In genomic region chr3:190722181-190722905, GRCh38 we compare ENCODE assay signal across 26 cellular contexts.
"Had no signal": no experiment of that assay in that cellular context is flagged by ENCODE, and none has a peak within 500 bp of the region (broad histone marks: within the 10 kb centered on the region; RNA-seq: fewer than 3 reads in every experiment).

No MANE protein-coding gene starts in this region.

- H3K36me3 Mint-ChIP-seq: activated CD8-positive, alpha-beta memory T cell treated with anti-CD3 and anti-CD28 coated beads, Interleukin-2, amount 10 ng/mL, durations not matched to agents 7 days and 5 days; activated naive CD4-positive, alpha-beta T cell treated with anti-CD3 and anti-CD28 coated beads, Interleukin-2, amount 50 U/mL, for 24 hours; natural killer cell treated with Interleukin-12 subunit alpha and Interleukin-12 subunit beta and Interleukin-15 and Interleukin-18, amount 100 ng/mL, for 72 hours; stimulated activated naive B cell treated with anti-CD40 and anti-IgM and Interleukin-4, amounts not matched to agents 10 μg/mL and 1 μg/mL and 100 μg/mL, for 72 hours; T-cell had no signal

- ATAC-seq: activated CD4-positive, alpha-beta T cell treated with anti-CD3 and anti-CD28 coated beads for 36 hours; activated CD8-positive, alpha-beta memory T cell treated with anti-CD3 and anti-CD28 coated beads, Interleukin-2, amount 10 ng/mL, durations not matched to agents 7 days and 5 days; activated CD8-positive, alpha-beta T cell treated with anti-CD3 and anti-CD28 coated beads, Interleukin-2, amount 10 ng/mL, durations not matched to agents 7 days and 5 days; activated naive CD8-positive, alpha-beta T cell treated with anti-CD3 and anti-CD28 coated beads, Interleukin-2, amount 50 U/mL, for 24 hours; effector memory CD8-positive, alpha-beta T cell; left lung; natural killer cell treated with Interleukin-12 subunit alpha and Interleukin-12 subunit beta and Interleukin-15 and Interleukin-18, amount 100 ng/mL, for 72 hours; right lobe of liver; stimulated activated naive B cell treated with anti-CD40 and anti-IgM and Interleukin-4, amounts not matched to agents 10 μg/mL and 1 μg/mL and 100 μg/mL, for 72 hours; T-cell had no signal

- H3K4me3 ChIP-seq: colonic mucosa, left lung, lower lobe of right lung, right lobe of liver, stomach, thyroid gland, upper lobe of left lung, vagina had no signal

- H3K27ac Mint-ChIP-seq: activated CD4-positive, alpha-beta T cell treated with anti-CD3 and anti-CD28 coated beads for 36 hours; activated CD8-positive, alpha-beta memory T cell treated with anti-CD3 and anti-CD28 coated beads, Interleukin-2, amount 10 ng/mL, durations not matched to agents 7 days and 5 days; activated CD8-positive, alpha-beta T cell treated with anti-CD3 and anti-CD28 coated beads, Interleukin-2, amount 10 ng/mL, durations not matched to agents 7 days and 5 days; activated naive CD4-positive, alpha-beta T cell treated with anti-CD3 and anti-CD28 coated beads, Interleukin-2, amount 50 U/mL, for 24 hours; activated naive CD8-positive, alpha-beta T cell treated with anti-CD3 and anti-CD28 coated beads, Interleukin-2, amount 50 U/mL, for 24 hours; activated T-helper 2 cell treated with anti-CD3 and anti-CD28 coated beads, Interferon-gamma antibody, Interleukin-2, Interleukin-4, amounts not matched to agents 10 μg/mL and 5 μg/mL and 100 μg/mL, durations not matched to agents 14 hours and 24 hours and 36 hours; effector memory CD8-positive, alpha-beta T cell; natural killer cell treated with Interleukin-12 subunit alpha and Interleukin-12 subunit beta and Interleukin-15 and Interleukin-18, amount 100 ng/mL, for 72 hours; stimulated activated naive B cell treated with anti-CD40 and anti-IgM and Interleukin-4, amounts not matched to agents 10 μg/mL and 1 μg/mL and 100 μg/mL, for 72 hours; T-cell had no signal

- DNase-seq: activated CD4-positive, alpha-beta T cell treated with anti-CD3 and anti-CD28 coated beads for 36 hours; activated CD4-positive, CD25-positive, alpha-beta regulatory T cell; activated CD8-positive, alpha-beta memory T cell treated with anti-CD3 and anti-CD28 coated beads, Interleukin-2, amount 10 ng/mL, durations not matched to agents 7 days and 5 days; activated CD8-positive, alpha-beta T cell treated with anti-CD3 and anti-CD28 coated beads, Interleukin-2, amount 10 ng/mL, durations not matched to agents 7 days and 5 days; activated naive CD8-positive, alpha-beta T cell treated with anti-CD3 and anti-CD28 coated beads, Interleukin-2, amount 50 U/mL, for 24 hours; activated T-cell treated with anti-CD3 and anti-CD28 coated beads, Interleukin-2, amount 50 U/mL, for 48 hours; colonic mucosa; effector memory CD8-positive, alpha-beta T cell; erythroblast; left lung; lower lobe of right lung; mesendoderm; right lobe of liver; small intestine; stimulated activated CD4-positive, alpha-beta T cell treated with anti-CD3 and anti-CD28 coated beads, Interleukin-4, amount 100 ng/mL, for 4 hours; stimulated activated CD8-positive, alpha-beta memory T cell treated with anti-CD3 and anti-CD28 coated beads, Interleukin-4, amount 100 ng/mL, for 48 hours; stimulated activated naive B cell treated with anti-CD40 and anti-IgM and Interleukin-4, amounts not matched to agents 10 μg/mL and 1 μg/mL and 100 μg/mL, for 72 hours; stomach; T-cell; thyroid gland; upper lobe of left lung had no signal

- H3K27me3 Mint-ChIP-seq: activated CD8-positive, alpha-beta memory T cell treated with anti-CD3 and anti-CD28 coated beads, Interleukin-2, amount 10 ng/mL, durations not matched to agents 7 days and 5 days; activated naive CD8-positive, alpha-beta T cell treated with anti-CD3 and anti-CD28 coated beads, Interleukin-2, amount 50 U/mL, for 24 hours; central memory CD8-positive, alpha-beta T cell; effector memory CD8-positive, alpha-beta T cell; natural killer cell treated with Interleukin-12 subunit alpha and Interleukin-12 subunit beta and Interleukin-15 and Interleukin-18, amount 100 ng/mL, for 72 hours; stimulated activated naive B cell treated with anti-CD40 and anti-IgM and Interleukin-4, amounts not matched to agents 10 μg/mL and 1 μg/mL and 100 μg/mL, for 72 hours had no signal

- H3K27ac ChIP-seq: colonic mucosa, left lung, lower lobe of right lung, right lobe of liver, stomach, thyroid gland, upper lobe of left lung, vagina had no signal

- H3K36me3 ChIP-seq: colonic mucosa, left lung, lower lobe of right lung, right lobe of liver, stomach, thyroid gland, upper lobe of left lung, vagina had no signal

- H3K27me3 ChIP-seq: colonic mucosa, left lung, right lobe of liver, stomach, thyroid gland, upper lobe of left lung, vagina had no signal

- H3K4me1 Mint-ChIP-seq: activated CD4-positive, alpha-beta T cell treated with anti-CD3 and anti-CD28 coated beads for 36 hours; activated CD8-positive, alpha-beta memory T cell treated with anti-CD3 and anti-CD28 coated beads, Interleukin-2, amount 10 ng/mL, durations not matched to agents 7 days and 5 days; activated naive CD4-positive, alpha-beta T cell treated with anti-CD3 and anti-CD28 coated beads, Interleukin-2, amount 50 U/mL, for 24 hours; activated naive CD8-positive, alpha-beta T cell treated with anti-CD3 and anti-CD28 coated beads, Interleukin-2, amount 50 U/mL, for 24 hours; central memory CD8-positive, alpha-beta T cell; T-cell had no signal

- H3K4me3 Mint-ChIP-seq: activated CD4-positive, alpha-beta T cell treated with anti-CD3 and anti-CD28 coated beads for 36 hours; activated CD8-positive, alpha-beta memory T cell treated with anti-CD3 and anti-CD28 coated beads, Interleukin-2, amount 10 ng/mL, durations not matched to agents 7 days and 5 days; activated CD8-positive, alpha-beta T cell treated with anti-CD3 and anti-CD28 coated beads, Interleukin-2, amount 10 ng/mL, durations not matched to agents 7 days and 5 days; activated naive CD4-positive, alpha-beta T cell treated with anti-CD3 and anti-CD28 coated beads, Interleukin-2, amount 50 U/mL, for 24 hours; activated naive CD8-positive, alpha-beta T cell treated with anti-CD3 and anti-CD28 coated beads, Interleukin-2, amount 50 U/mL, for 24 hours; central memory CD8-positive, alpha-beta T cell; effector memory CD8-positive, alpha-beta T cell; natural killer cell treated with Interleukin-12 subunit alpha and Interleukin-12 subunit beta and Interleukin-15 and Interleukin-18, amount 100 ng/mL, for 72 hours; stimulated activated naive B cell treated with anti-CD40 and anti-IgM and Interleukin-4, amounts not matched to agents 10 μg/mL and 1 μg/mL and 100 μg/mL, for 72 hours; T-cell had no signal

- H3K4me1 ChIP-seq: colonic mucosa, left lung, lower lobe of right lung, right lobe of liver, stomach, thyroid gland, upper lobe of left lung, vagina had no signal

- H3K9me3 ChIP-seq: colonic mucosa, left lung, lower lobe of right lung, right lobe of liver, stomach, thyroid gland, upper lobe of left lung, vagina had no signal

- H3K9me3 Mint-ChIP-seq: activated naive CD4-positive, alpha-beta T cell treated with anti-CD3 and anti-CD28 coated beads, Interleukin-2, amount 50 U/mL, for 24 hours; activated naive CD8-positive, alpha-beta T cell treated with anti-CD3 and anti-CD28 coated beads, Interleukin-2, amount 50 U/mL, for 24 hours; activated T-helper 2 cell treated with anti-CD3 and anti-CD28 coated beads, Interferon-gamma antibody, Interleukin-2, Interleukin-4, amounts not matched to agents 10 μg/mL and 5 μg/mL and 100 μg/mL, durations not matched to agents 14 hours and 24 hours and 36 hours; central memory CD8-positive, alpha-beta T cell; effector memory CD8-positive, alpha-beta T cell; stimulated activated naive B cell treated with anti-CD40 and anti-IgM and Interleukin-4, amounts not matched to agents 10 μg/mL and 1 μg/mL and 100 μg/mL, for 72 hours; T-cell had no signal
